8 cellular contexts compared by ENCODE assay signal in the genomic region with DNA sequence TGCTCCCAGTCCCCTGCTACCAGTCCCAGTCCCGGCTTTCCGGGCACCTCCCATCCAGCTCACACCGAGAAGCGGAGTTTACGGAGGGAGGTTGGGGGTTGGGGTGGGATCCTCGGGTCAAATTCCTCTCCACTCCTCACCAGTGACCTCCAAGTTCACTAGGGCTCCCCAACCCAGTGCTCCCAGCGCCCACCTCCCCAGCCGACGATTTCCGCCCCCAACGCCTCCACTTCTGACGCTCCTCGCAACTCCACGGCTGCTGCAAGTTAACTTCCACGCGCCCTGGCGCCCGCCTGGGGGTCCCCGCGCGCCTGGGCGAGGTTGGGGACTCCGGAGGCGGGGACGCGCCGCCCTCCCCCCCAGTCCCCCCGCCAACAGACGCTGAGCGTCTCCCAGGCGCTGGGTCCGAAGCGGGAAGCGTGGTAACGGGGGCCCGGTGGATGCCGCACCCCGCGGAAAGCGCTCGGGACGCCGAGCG. TPM values are rescaled to one million over a fixed set of nuclear protein-coding genes. Genes with fewer than 3 reads are reported as not detected.
DNase-seq lines count a peak whose midpoint lies in the region; ATAC-seq and TF ChIP-seq lines count a peak whose summit lies in the region.

No MANE protein-coding gene starts in this region.

- H3K36me3 ChIP-seq in A673 (ENCODE audit: insufficient read depth, low read length, poor library complexity, severe bottlenecking) (no peaks in the 10 kb centered on the region), neural progenitor cell (peaks cover 6% of the 10 kb centered on the region)

- H2AFZ ChIP-seq in neural progenitor cell (replicated peaks), result peak overlapping the region; percentile 77

- H3K79me2 ChIP-seq in neural progenitor cell (ENCODE audit: low read depth), result peaks cover 34% of the 10 kb centered on the region

- H4K20me1 ChIP-seq in neural progenitor cell (ENCODE audit: low read depth), result peaks cover 26% of the 10 kb centered on the region

- POLR2A ChIA-PET in A673 (lab: Charles Lee; ENCODE audit: low non-redundant PET), result no interaction called here

- peaks cover 77% of the 10 kb centered on the region for H3K4me1 Mint-ChIP-seq in activated T-cell treated with anti-CD3 and anti-CD28 coated beads, Interleukin-2, amount 50 U/mL, for 24 hours (ENCODE audit: low read depth)
- peaks cover 18% of the 10 kb centered on the region for H3K4me1 Mint-ChIP-seq in neural progenitor cell

- CTCF ChIA-PET in A673 (lab: Charles Lee), result interaction anchor here (0.8 kb wide), 1 partner anchor 12 kb away, joined by 5 read pairs; no protein-coding TSS in a partner anchor

- peak overlapping the region; percentile 78 for H3K9ac ChIP-seq in neural progenitor cell

- TF ChIP-seq CTCF in A673 (conservative IDR thresholded peaks at IDR 0.05; ENCODE audit: low read depth, low read length) (no peak), fibroblast of mammary gland (conservative IDR thresholded peaks at IDR 0.05; ENCODE audit: control insufficient read depth, insufficient read depth, low read depth, low read length) (no peak), neural progenitor cell (IDR thresholded peaks at IDR 0.05) (peak; percentile 3)

- H3K4me1 ChIP-seq in A673 (ENCODE audit: insufficient read depth, low read length, poor library complexity, severe bottlenecking) (no peaks in the 10 kb centered on the region), neural progenitor cell (peaks cover 10% of the 10 kb centered on the region)

- H3K9me3 Mint-ChIP-seq in activated T-cell treated with anti-CD3 and anti-CD28 coated beads, Interleukin-2, amount 50 U/mL, for 24 hours, result no peaks in the 10 kb centered on the region
- peaks cover 5% of the 10 kb centered on the region for H3K9me3 Mint-ChIP-seq in neural progenitor cell

- H3K4me2 ChIP-seq in neural progenitor cell, result peak overlapping the region; percentile 99

- H3K27ac Mint-ChIP-seq in activated T-cell treated with anti-CD3 and anti-CD28 coated beads, Interleukin-2, amount 50 U/mL, for 24 hours, result peak overlapping the region; percentile 90
- H3K27ac Mint-ChIP-seq in neural progenitor cell, result peak overlapping the region; percentile 69

- H3K36me3 Mint-ChIP-seq in activated T-cell treated with anti-CD3 and anti-CD28 coated beads, Interleukin-2, amount 50 U/mL, for 24 hours (ENCODE audit: low read depth), result peaks cover 24% of the 10 kb centered on the region
- H3K36me3 Mint-ChIP-seq in neural progenitor cell, result peaks cover 6% of the 10 kb centered on the region

- DNase-seq in A673 (ENCODE audit: low spot score) (peak; percentile 18), KBM-7 (peak; percentile 23), fibroblast of mammary gland (ENCODE audit: low read depth) (peak; percentile 20), neural progenitor cell (ENCODE audit: low spot score) (peak; percentile 54), A172 (ENCODE audit: low spot score) (no peak), NCI-H2029 treated with DMSO at 0.1 percent for 48 hours (lab: John Stamatoyannopoulos, UW) (no peak)
- peak; percentile 69 for DNase-seq in activated T-cell treated with anti-CD3 and anti-CD28 coated beads, Interleukin-2, amount 50 U/mL, for 24 hours

- no peaks in the 10 kb centered on the region for H3K9me3 ChIP-seq in A673 (ENCODE audit: low read depth, low read length, poor library complexity, severe bottlenecking)
- H3K9me3 ChIP-seq in neural progenitor cell (ENCODE audit: low read depth), result peaks cover 4% of the 10 kb centered on the region

- peak; percentile 8 for ATAC-seq in GM19438 (IDR thresholded peaks at IDR 0.05; ENCODE audit: low read depth, unreplicated experiment)

- H3K27me3 Mint-ChIP-seq in activated T-cell treated with anti-CD3 and anti-CD28 coated beads, Interleukin-2, amount 50 U/mL, for 24 hours, result no peaks in the 10 kb centered on the region
- peaks cover 13% of the 10 kb centered on the region for H3K27me3 Mint-ChIP-seq in neural progenitor cell (ENCODE audit: insufficient read depth, low read depth)

- intact Hi-C loops in A673 (cut with micrococcal nuclease; ENCODE audit: unreplicated experiment), result no loop called here

- H3K27me3 ChIP-seq in A673 (replicated peaks; ENCODE audit: insufficient read depth, low read depth, low read length, poor library complexity) (no peaks in the 10 kb centered on the region), neural progenitor cell (peaks cover 3% of the 10 kb centered on the region)

- H3K4me3 ChIP-seq in A673 (ENCODE audit: low read depth, low read length, poor library complexity, severe bottlenecking) (peak overlapping the region; percentile 90), fibroblast of mammary gland (ENCODE audit: control insufficient read depth, low read depth, low read length) (peak overlapping the region; percentile 69), neural progenitor cell (peak overlapping the region; percentile 100)

- H3K27ac ChIP-seq in A673 (ENCODE audit: low read depth, low read length, poor library complexity, severe bottlenecking) (peak overlapping the region; percentile 70), neural progenitor cell (no peak overlapping the region)

- in situ Hi-C loops in KBM-7 (cut with MboI; ENCODE audit: low pct_unique_long_range_greater_than_20kb, low sequenced_read_pairs), result no loop called here

- BruUV-seq in A673 (replicated peaks; lab: Mats Ljungman, UMichigan), result no TSS peak

- peaks cover 15% of the 10 kb centered on the region for H3F3A ChIP-seq in neural progenitor cell (ENCODE audit: low read depth)

- H3K4me3 Mint-ChIP-seq in activated T-cell treated with anti-CD3 and anti-CD28 coated beads, Interleukin-2, amount 50 U/mL, for 24 hours, result peak overlapping the region; percentile 89
- peak overlapping the region; percentile 91 for H3K4me3 Mint-ChIP-seq in neural progenitor cell

RNA-seq across cellular contexts. Expression of gene TPST2, which starts 0.5 kb away (rescaled TPM):
- total RNA-seq in A673 (2021) (8.2 and 10.9 TPM in 2 replicates), neural progenitor cell (ENCODE audit: low replicate concordance) (31.7 and 59.5 TPM in 2 replicates)
- total RNA-seq in A172 (2014; rRNA removed; shearing (Covaris generic)), result 5.5 and 9.5 TPM in 2 replicates

RNA-seq across cellular contexts. Expression of gene CRYBB1, which starts 28.4 kb away (rescaled TPM):
- total RNA-seq in A673 (2021) (not detected in 2 replicates), neural progenitor cell (ENCODE audit: low replicate concordance) (0.53 TPM in 1 of 2 replicates, not detected in the other)
- total RNA-seq in A172 (2014; rRNA removed; shearing (Covaris generic)), result not detected in 2 replicates

RNA-seq across cellular contexts. Expression of gene CRYBA4, which starts 32.4 kb away (rescaled TPM):
- total RNA-seq in A673 (2021), result not detected in 2 replicates
- total RNA-seq in neural progenitor cell (ENCODE audit: low replicate concordance), result 1.1 and 1.6 TPM in 2 replicates
- not detected in 2 replicates for total RNA-seq in A172 (2014; rRNA removed; shearing (Covaris generic))

Comparison
In these comparisons a context has a peak if more than half of its experiments do, and no peak if none do; other contexts are left out.
1. DNase-seq: peak in A673 (single experiment), KBM-7 (single experiment), activated T-cell treated with anti-CD3 and anti-CD28 coated beads, Interleukin-2, amount 50 U/mL, for 24 hours (single experiment), fibroblast of mammary gland (single experiment) and neural progenitor cell (single experiment); none in A172 (single experiment) and NCI-H2029 treated with DMSO at 0.1 percent for 48 hours (single experiment).
2. Peak in every context shown above with its lines, with median percentiles within 50 percentile points of each other: H3K4me3 ChIP-seq.